28 cellular contexts compared by ENCODE assay signal in genomic region chr4:172857026-172857425, GRCh38.
"Had no signal": no experiment of that assay in that cellular context is flagged by ENCODE, and none has a peak within 500 bp of the region (broad histone marks: within the 10 kb centered on the region; RNA-seq: fewer than 3 reads in every experiment).

No MANE protein-coding gene starts in this region.

- H3K27me3 ChIP-seq: left lung, pancreas, suprapubic skin, tibial artery, upper lobe of right lung had no signal

- H3K9me3 ChIP-seq: left lung, lower lobe of right lung, pancreas, prostate gland, suprapubic skin, thoracic aorta, tibial artery, upper lobe of right lung had no signal

- H3K4me1 Mint-ChIP-seq: mesothelial cell of epicardium, naive B cell had no signal

- ATAC-seq: left cardiac atrium; left lung; lower lobe of right lung; natural killer cell treated with Interleukin-12 subunit alpha and Interleukin-12 subunit beta and Interleukin-15 and Interleukin-18, amount 100 ng/mL, for 72 hours; pancreas; right cardiac atrium; sciatic nerve; upper lobe of right lung had no signal

- H3K4me1 ChIP-seq: left lung, lower lobe of right lung, pancreas, prostate gland, suprapubic skin, tibial artery, upper lobe of right lung had no signal

- H3K4me3 Mint-ChIP-seq: mesothelial cell of epicardium; naive B cell; natural killer cell treated with Interleukin-12 subunit alpha and Interleukin-12 subunit beta and Interleukin-15 and Interleukin-18, amount 100 ng/mL, for 72 hours; stimulated activated naive CD8-positive, alpha-beta T cell treated with anti-CD3 and anti-CD28 coated beads, Interleukin-15, Interleukin-2, amounts not matched to agents 100 ng/mL and 50 ng/mL, for 24 hours had no signal

- H3K9me3 Mint-ChIP-seq: natural killer cell treated with Interleukin-12 subunit alpha and Interleukin-12 subunit beta and Interleukin-15 and Interleukin-18, amount 100 ng/mL, for 72 hours; stimulated activated naive CD8-positive, alpha-beta T cell treated with anti-CD3 and anti-CD28 coated beads, Interleukin-15, Interleukin-2, amounts not matched to agents 100 ng/mL and 50 ng/mL, for 24 hours had no signal

- H3K36me3 Mint-ChIP-seq: naive B cell; natural killer cell treated with Interleukin-12 subunit alpha and Interleukin-12 subunit beta and Interleukin-15 and Interleukin-18, amount 100 ng/mL, for 72 hours had no signal

- H3K27me3 Mint-ChIP-seq: natural killer cell treated with Interleukin-12 subunit alpha and Interleukin-12 subunit beta and Interleukin-15 and Interleukin-18, amount 100 ng/mL, for 72 hours had no signal

- H3K36me3 ChIP-seq: left lung, lower lobe of right lung, pancreas, prostate gland, suprapubic skin, thoracic aorta, tibial artery, upper lobe of right lung had no signal

- H3K4me3 ChIP-seq: left lung, lower lobe of right lung, pancreas, prostate gland, skin epidermis, suprapubic skin, thoracic aorta, tibial artery, upper lobe of right lung had no signal

- DNase-seq: hippocampal formation; kidney glomerular epithelial cell; left cardiac atrium; left lung; lower lobe of right lung; mammary epithelial cell; mesenchymal stem cell; naive B cell; pancreas; posterior cingulate gyrus; retina; right cardiac atrium; stimulated activated CD4-positive, alpha-beta T cell treated with anti-CD3 and anti-CD28 coated beads, Interleukin-12 subunit alpha, Interleukin-12 subunit beta, amount 100 ng/mL, for 4 hours; stimulated activated CD4-positive, alpha-beta T cell treated with anti-CD3 and anti-CD28 coated beads, Interleukin-15, amount 100 ng/mL, for 24 hours; stimulated activated CD4-positive, alpha-beta T cell treated with anti-CD3 and anti-CD28 coated beads, Interleukin-2, amount 100 ng/mL, for 24 hours; stimulated activated CD4-positive, alpha-beta T cell treated with anti-CD3 and anti-CD28 coated beads, Interleukin-4, amount 100 ng/mL, for 1 hour; stimulated activated naive CD4-positive, alpha-beta T cell; tibial artery; trophoblast cell; upper lobe of right lung had no signal

- H3K27ac Mint-ChIP-seq: mesothelial cell of epicardium; naive B cell; natural killer cell treated with Interleukin-12 subunit alpha and Interleukin-12 subunit beta and Interleukin-15 and Interleukin-18, amount 100 ng/mL, for 72 hours; stimulated activated naive CD8-positive, alpha-beta T cell treated with anti-CD3 and anti-CD28 coated beads, Interleukin-15, Interleukin-2, amounts not matched to agents 100 ng/mL and 50 ng/mL, for 24 hours had no signal

- H3K27ac ChIP-seq: left lung, lower lobe of right lung, pancreas, prostate gland, skin epidermis, suprapubic skin, thoracic aorta, tibial artery, upper lobe of right lung had no signal
